ENCODE assay signal across 19 cellular contexts in genomic region chr10:88921194-88921593, GRCh38. TPM values are rescaled to one million over a fixed set of nuclear protein-coding genes. Genes with fewer than 3 reads are reported as not detected.
DNase-seq lines count a peak whose midpoint lies in the region; ATAC-seq and TF ChIP-seq lines count a peak whose summit lies in the region.
"Had no signal": no experiment of that assay in that cellular context is flagged by ENCODE, and none has a peak within 500 bp of the region (broad histone marks: within the 10 kb centered on the region; RNA-seq: fewer than 3 reads in every experiment).

No MANE protein-coding gene starts in this region.

- DNase-seq in NCI-H1417 (lab: John Stamatoyannopoulos, UW) (peak in 2 of 3 experiments; percentile 3 to 45), NCI-H1417 treated with DMSO at 0.1 percent for 48 hours (lab: John Stamatoyannopoulos, UW) (no peak), HFFc6 (no peak), islet precursor cell (peak; percentile 64), transverse colon (no peak)
- DNase-seq in activated CD4-positive, alpha-beta T cell treated with anti-CD3 and anti-CD28 coated beads, Interleukin-2, amount 50 U/mL, for 4 hours = no peak
- DNase-seq: CD8-positive, alpha-beta memory T cell; DMS 273 treated with DMSO at 0.1 percent for 48 hours; HCEC 1CT; NCI-H1436 treated with DMSO at 0.1 percent for 48 hours; NCI-H2107; NCI-H82; Peyer's patch; SHP77 treated with DMSO at 0.1 percent for 48 hours had no signal

- no peak for TF ChIP-seq EP300 in transverse colon (IDR thresholded peaks at IDR 0.05; ENCODE audit: low read depth)

- no peak overlapping the region for H3K27ac ChIP-seq in transverse colon
- H3K27ac ChIP-seq: 22Rv1, BLaER1, Peyer's patch had no signal

- H3K27me3 ChIP-seq in transverse colon = no peaks in the 10 kb centered on the region
- H3K27me3 ChIP-seq: BLaER1, Peyer's patch had no signal

- H3K4me3 ChIP-seq in transverse colon = no peak overlapping the region
- H3K4me3 ChIP-seq: BLaER1, Peyer's patch had no signal

- H3K4me1 Mint-ChIP-seq in HFFc6 (ENCODE audit: low read depth) = peaks cover 87% of the 10 kb centered on the region
- H3K4me1 Mint-ChIP-seq: IgD-negative memory B cell had no signal

- in situ Hi-C loops in transverse colon (cut with MboI; ENCODE audit: low pct_ligation_motif_present in 1 of 4, low pct_unique_long_range_greater_than_20kb in 1 of 4, low sequenced_read_pairs in 3 of 4) = loop anchor here in 1 of 4 donors (5.0 kb wide), 1 partner anchor 84 kb away; no protein-coding TSS in a partner anchor

- ATAC-seq in SK-N-SH treated with all-trans-retinoic acid at 6 μM for 48 hours (peak; percentile 11; the same call in 2 of the 3 replicates), GM19467 (IDR thresholded peaks at IDR 0.05; ENCODE audit: unreplicated experiment) (no peak)

- peaks cover 59% of the 10 kb centered on the region for H3K36me3 Mint-ChIP-seq in HFFc6 (ENCODE audit: low read depth)

- TF ChIP-seq CTCF in HFFc6 (IDR thresholded peaks at IDR 0.05) (no peak), transverse colon (IDR thresholded peaks at IDR 0.05) (no peak)

- H3K27me3 Mint-ChIP-seq in HFFc6 (ENCODE audit: insufficient read depth) = no peaks in the 10 kb centered on the region
- H3K27me3 Mint-ChIP-seq: CD8-positive, alpha-beta memory T cell; IgD-negative memory B cell had no signal

- no peaks in the 10 kb centered on the region for H3K9me3 Mint-ChIP-seq in HFFc6
- H3K9me3 Mint-ChIP-seq: CD8-positive, alpha-beta memory T cell; IgD-negative memory B cell had no signal

- intact Hi-C loops in transverse colon (cut with DNase I; ENCODE audit: low total_unique reads) = no loop called here

- no peaks in the 10 kb centered on the region for H3K9me3 ChIP-seq in transverse colon
- H3K9me3 ChIP-seq: BLaER1, Peyer's patch had no signal

- H3K4me1 ChIP-seq in transverse colon = peaks cover 0 to 5% (median 0%) of the 10 kb centered on the region in 4 donors
- H3K4me1 ChIP-seq: BLaER1, Peyer's patch had no signal

- WGBS in transverse colon (ENCODE audit: low coverage in 1 of 2), 2 donors = 78 to 83% methylated on average over 1 to 3 of the region's 3 CpGs

- TF ChIP-seq POLR2A in transverse colon (IDR thresholded peaks at IDR 0.05) = no peak

- no peak overlapping the region for H3K4me3 Mint-ChIP-seq in HFFc6
- H3K4me3 Mint-ChIP-seq: CD8-positive, alpha-beta memory T cell; IgD-negative memory B cell had no signal

- H3K27ac Mint-ChIP-seq in HFFc6 = peak overlapping the region; percentile 43; the same call in 1 of the 2 replicates
- H3K27ac Mint-ChIP-seq: IgD-negative memory B cell had no signal

- peaks cover 0 to 12% (median under 1%) of the 10 kb centered on the region in 4 donors for H3K36me3 ChIP-seq in transverse colon
- H3K36me3 ChIP-seq: BLaER1 had no signal

TF ChIP-seq in SK-N-SH treated with all-trans-retinoic acid at 6 μM for 48 hours, 23 proteins besides CTCF, POLR2A, EP300 and RAD21 (continues in another document):
- TF ChIP-seq CSRNP3 (CRISPR knock-in tag; IDR thresholded peaks at IDR 0.05) (no peak), OSR1 (CRISPR knock-in tag; IDR thresholded peaks at IDR 0.05) (no peak), ZNF70 (CRISPR knock-in tag; IDR thresholded peaks at IDR 0.05) (no peak), PPARA (CRISPR knock-in tag; IDR thresholded peaks at IDR 0.05; ENCODE audit: borderline replicate concordance) (no peak), ESRRG (CRISPR knock-in tag; IDR thresholded peaks at IDR 0.05) (no peak), GLIS3 (CRISPR knock-in tag; IDR thresholded peaks at IDR 0.05) (no peak), TSHZ2 (CRISPR knock-in tag; IDR thresholded peaks at IDR 0.05) (no peak), POU6F1 (CRISPR knock-in tag; IDR thresholded peaks at IDR 0.05; ENCODE audit: borderline replicate concordance, low read depth) (no peak), ZC3H10 (CRISPR knock-in tag; IDR thresholded peaks at IDR 0.05) (no peak), ZFP3 (CRISPR knock-in tag; IDR thresholded peaks at IDR 0.05) (no peak), CSDC2 (CRISPR knock-in tag; IDR thresholded peaks at IDR 0.05) (no peak), BACH2 (CRISPR knock-in tag; IDR thresholded peaks at IDR 0.05; ENCODE audit: borderline replicate concordance) (no peak), ARNTL (CRISPR knock-in tag; IDR thresholded peaks at IDR 0.05; ENCODE audit: borderline replicate concordance, low read depth) (no peak), ZNF8 (CRISPR knock-in tag; IDR thresholded peaks at IDR 0.05) (no peak), RARB (CRISPR knock-in tag; IDR thresholded peaks at IDR 0.05) (no peak), CREB5 (CRISPR knock-in tag; IDR thresholded peaks at IDR 0.05; ENCODE audit: low read depth) (no peak), ISL1 (CRISPR knock-in tag; IDR thresholded peaks at IDR 0.05) (no peak; the same call in 1 of the 2 replicates), ZNF565 (CRISPR knock-in tag; conservative IDR thresholded peaks at IDR 0.05; ENCODE audit: low read depth) (no peak)

RNA-seq across cellular contexts. Expression of gene ACTA2, which starts 31.4 kb away (rescaled TPM):
- total RNA-seq in HFFc6 (2021; fragmentation: NEBNext Ultra II Directional; extraction: Animal tissue kit (Norgen Biotek cat#: 25700)) = 100 to 1,000 TPM; 112 to 178 (median 164) TPM
- 1,000 to 10,000 TPM in 1 of 4 donors, 100 to 1,000 TPM in 3; 403 to 1,827 (median 457) TPM for total RNA-seq in transverse colon

RNA-seq across cellular contexts. Expression of gene STAMBPL1, which starts 41.1 kb away (rescaled TPM):
- total RNA-seq in HFFc6 (2021; fragmentation: NEBNext Ultra II Directional; extraction: Animal tissue kit (Norgen Biotek cat#: 25700)) = 10 to 100 TPM; 28.8 to 44.9 (median 40.6) TPM
- 100 to 1,000 TPM in 3 of 4 donors, 10 to 100 TPM in 1; 74.8 to 176 (median 134) TPM for total RNA-seq in transverse colon

Comparison
In these comparisons a context has a peak if more than half of its experiments do, and no peak if none do; other contexts are left out.
1. DNase-seq: peak in NCI-H1417 (2 of 3) and islet precursor cell (single experiment); none in NCI-H1417 treated with DMSO at 0.1 percent for 48 hours (single experiment), HFFc6 (single experiment), transverse colon (single experiment) and activated CD4-positive, alpha-beta T cell treated with anti-CD3 and anti-CD28 coated beads, Interleukin-2, amount 50 U/mL, for 4 hours (0 of 2).